In genomic region chr11:12802418-12803085, GRCh38 we compare ENCODE assay signal across 8 cellular contexts.
DNase-seq lines count a peak whose midpoint lies in the region; ATAC-seq and TF ChIP-seq lines count a peak whose summit lies in the region.

No MANE protein-coding gene starts in this region.

- ATAC-seq in GM21390 (IDR thresholded peaks at IDR 0.05; ENCODE audit: unreplicated experiment), result no peak
- no peak for ATAC-seq in HG03045 (IDR thresholded peaks at IDR 0.05; ENCODE audit: unreplicated experiment)

- no peaks in the 10 kb centered on the region for H3K36me3 ChIP-seq in fibroblast of lung (ENCODE audit: control insufficient read depth, insufficient read depth, low read length)
- H3K36me3 ChIP-seq in parathyroid adenoma (ENCODE audit: control insufficient read depth, insufficient read depth, low read length), result no peaks in the 10 kb centered on the region

- H3K4me2 ChIP-seq in fibroblast of lung (ENCODE audit: extremely low read depth, insufficient read depth, low read length), result no peak overlapping the region
- peak overlapping the region; percentile 51 for H3K4me2 ChIP-seq in parathyroid adenoma (ENCODE audit: low read length)

- H3K4me1 ChIP-seq in fibroblast of lung (ENCODE audit: control insufficient read depth, extremely low read depth, insufficient read depth, low read length) (peaks cover 22% of the 10 kb centered on the region), parathyroid adenoma (peaks cover 52% of the 10 kb centered on the region)

- H3K27me3 ChIP-seq in fibroblast of lung (ENCODE audit: control insufficient read depth, insufficient read depth, low read length) (no peaks in the 10 kb centered on the region), parathyroid adenoma (ENCODE audit: control insufficient read depth, insufficient read depth, low read length) (no peaks in the 10 kb centered on the region)

- H3K27ac ChIP-seq in fibroblast of lung (ENCODE audit: insufficient read depth, low read length) (peak overlapping the region; percentile 46), parathyroid adenoma (peak overlapping the region; percentile 99), coronary artery (no peak overlapping the region)

- H3K9me3 ChIP-seq in fibroblast of lung (ENCODE audit: control insufficient read depth, insufficient read depth, low read depth, low read length) (no peaks in the 10 kb centered on the region), parathyroid adenoma (ENCODE audit: control insufficient read depth, low read length) (no peaks in the 10 kb centered on the region)

- TF ChIP-seq CTCF in fibroblast of lung (conservative IDR thresholded peaks at IDR 0.05 in 1 of 2, IDR thresholded peaks at IDR 0.05 in 1 of 2; ENCODE audit: low read depth in 1 of 2, low read length in 2 of 2) (no peak), parathyroid adenoma (IDR thresholded peaks at IDR 0.05) (no peak), coronary artery (IDR thresholded peaks at IDR 0.05) (no peak)

- H2AFZ ChIP-seq in fibroblast of lung (ENCODE audit: low read length) (no peak overlapping the region), parathyroid adenoma (peak overlapping the region; percentile 19)

- peaks cover 90% of the 10 kb centered on the region for H3K79me2 ChIP-seq in fibroblast of lung (ENCODE audit: control insufficient read depth, insufficient read depth, low read length)
- peaks cover 3% of the 10 kb centered on the region for H3K79me2 ChIP-seq in parathyroid adenoma

- no peaks in the 10 kb centered on the region for H4K20me1 ChIP-seq in fibroblast of lung (ENCODE audit: control insufficient read depth, extremely low read depth, insufficient read depth, low read length)

- H3K9ac ChIP-seq in fibroblast of lung (ENCODE audit: insufficient read depth, low read length) (no peak overlapping the region), parathyroid adenoma (peak overlapping the region; percentile 19)

- no peak overlapping the region for H3K4me3 ChIP-seq in fibroblast of lung (replicated peaks in 1 of 4; ENCODE audit: control extremely low read depth in 1 of 4, insufficient read depth in 1 of 4, low read depth in 3 of 4, low read length in 4 of 4)
- H3K4me3 ChIP-seq in parathyroid adenoma (ENCODE audit: low read depth, low read length), result no peak overlapping the region
- no peak overlapping the region for H3K4me3 ChIP-seq in coronary artery

- peak; percentile 99 for DNase-seq in HT-29 (ENCODE audit: low spot score)
- DNase-seq in NCI-H748 treated with DMSO at 0.1 percent for 48 hours (lab: John Stamatoyannopoulos, UW), result peak; percentile 99
- DNase-seq in fibroblast of lung (ENCODE audit: low read depth in 2 of 2), result peak; percentile 67 to 96
- DNase-seq in GOT3 (lab: John Stamatoyannopoulos, UW), result no peak
- DNase-seq in coronary artery (ENCODE audit: low spot score), result no peak

Comparison
In these comparisons a context has a peak if more than half of its experiments do, and no peak if none do; other contexts are left out.
1. DNase-seq: peak in HT-29 (single experiment), NCI-H748 treated with DMSO at 0.1 percent for 48 hours (single experiment) and fibroblast of lung (2 of 2); none in GOT3 (single experiment) and coronary artery (single experiment).
2. H3K27ac ChIP-seq: peak in fibroblast of lung (single experiment) and parathyroid adenoma (single experiment); none in coronary artery (0 of 2).